37 cellular contexts compared by ENCODE assay signal in the genomic region with DNA sequence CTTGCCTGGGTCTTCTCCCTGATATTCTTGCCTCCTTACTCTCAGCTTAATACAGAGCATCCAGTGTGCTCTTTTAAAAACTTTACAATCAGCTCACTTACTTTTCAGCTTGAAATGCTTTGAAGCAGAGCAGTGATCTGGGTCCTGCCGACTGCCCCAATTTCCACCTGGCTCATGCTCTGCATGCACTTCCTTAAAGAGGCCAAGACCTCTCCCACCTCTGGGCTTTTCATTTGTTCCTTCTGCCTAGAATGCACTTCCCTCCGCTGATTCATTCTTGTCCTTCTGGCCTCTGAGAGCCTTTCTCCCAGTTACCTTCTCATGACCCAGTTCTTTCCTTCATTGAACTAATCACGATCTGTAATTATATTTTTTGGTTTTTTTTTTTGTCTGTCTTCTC. TPM values are rescaled to one million over a fixed set of nuclear protein-coding genes. Genes with fewer than 3 reads are reported as not detected.
A peak's percentile ranks its signal among the peaks of the same experiment; 100 is the strongest.
DNase-seq lines count a peak whose midpoint lies in the region; ATAC-seq and TF ChIP-seq lines count a peak whose summit lies in the region.
"Had no signal": no experiment of that assay in that cellular context is flagged by ENCODE, and none has a peak within 500 bp of the region (broad histone marks: within the 10 kb centered on the region; RNA-seq: fewer than 3 reads in every experiment).

No MANE protein-coding gene starts in this region.

- H3F3A ChIP-seq in PC-9 (ENCODE audit: insufficient read depth, low read depth), result peaks cover 16% of the 10 kb centered on the region; the same call in 1 of the 2 replicates

- H3K4me3 ChIP-seq in mammary epithelial cell (replicated peaks in 1 of 3; ENCODE audit: insufficient read depth in 1 of 3, low read depth in 2 of 3, low read length in 3 of 3), result no peak overlapping the region
- H3K4me3 ChIP-seq in PC-9, result no peak overlapping the region
- H3K4me3 ChIP-seq: BLaER1 treated with 17β-estradiol and CSF1 and Interleukin-3, amounts not matched to agents 10 nM and 100 nM; sigmoid colon had no signal

- H3K79me2 ChIP-seq in mammary epithelial cell (ENCODE audit: insufficient read depth, low read length) (peaks cover 6% of the 10 kb centered on the region), PC-9 (ENCODE audit: low read depth) (peaks cover 13% of the 10 kb centered on the region; the same call in 1 of the 2 replicates)

- BruUV-seq in MCF 10A (replicated peaks; lab: Mats Ljungman, UMichigan) (no TSS peak), mammary epithelial cell (replicated peaks; lab: Mats Ljungman, UMichigan) (no TSS peak), PC-9 (replicated peaks; lab: Mats Ljungman, UMichigan) (no TSS peak)

- no peak for TF ChIP-seq CTCF in MCF 10A (IDR thresholded peaks at IDR 0.05; ENCODE audit: unreplicated experiment)
- TF ChIP-seq CTCF in mammary epithelial cell (conservative IDR thresholded peaks at IDR 0.05 in 1 of 2, IDR thresholded peaks at IDR 0.05 in 1 of 2; ENCODE audit: extremely low read depth in 1 of 2, insufficient read depth in 1 of 2, low read depth in 1 of 2, low read length in 2 of 2), result no peak
- TF ChIP-seq CTCF in PC-9 (conservative IDR thresholded peaks at IDR 0.05), result no peak

- peaks cover 10% of the 10 kb centered on the region for H3K4me1 Mint-ChIP-seq in MCF 10A (ENCODE audit: insufficient read depth, unreplicated experiment)
- H3K4me1 Mint-ChIP-seq in stimulated activated naive B cell treated with anti-CD40 and anti-IgM and Interleukin-4, amounts not matched to agents 10 μg/mL and 1 μg/mL and 100 μg/mL, for 72 hours, result peaks cover 14 to 39% of the 10 kb centered on the region in 2 donors

- 67% methylated on average over 3 of the region's 3 CpGs for WGBS in mammary epithelial cell (ENCODE audit: low coverage, missing lambda C conversion rate)

- no peak overlapping the region for H3K27ac ChIP-seq in mammary epithelial cell (ENCODE audit: insufficient read depth, low read depth, low read length)
- H3K27ac ChIP-seq in PC-9, result peak overlapping the region; percentile 71
- H3K27ac ChIP-seq in epithelial cell of prostate, result peak overlapping the region; percentile 7
- H3K27ac ChIP-seq: BLaER1 treated with 17β-estradiol and CSF1 and Interleukin-3, amounts not matched to agents 10 nM and 100 nM; VCaP had no signal

- peak overlapping the region; percentile 21 for H3K27ac Mint-ChIP-seq in MCF 10A (ENCODE audit: low read depth, unreplicated experiment)
- H3K27ac Mint-ChIP-seq in stimulated activated naive B cell treated with anti-CD40 and anti-IgM and Interleukin-4, amounts not matched to agents 10 μg/mL and 1 μg/mL and 100 μg/mL, for 72 hours, result peak overlapping the region; percentile 71
- H3K27ac Mint-ChIP-seq: activated naive CD4-positive, alpha-beta T cell treated with anti-CD3 and anti-CD28 coated beads, Interleukin-2, amount 10 ng/mL, durations not matched to agents 7 days and 5 days; nephron; type B pancreatic cell had no signal

- H3K36me3 ChIP-seq in mammary epithelial cell (ENCODE audit: insufficient read depth, low read length) (no peaks in the 10 kb centered on the region), PC-9 (ENCODE audit: low read depth) (no peaks in the 10 kb centered on the region)

- peaks cover 4% of the 10 kb centered on the region for H3K4me1 ChIP-seq in mammary epithelial cell (ENCODE audit: insufficient read depth, low read length)
- H3K4me1 ChIP-seq in PC-9 (replicated peaks; ENCODE audit: insufficient read depth), result peaks cover 30% of the 10 kb centered on the region

- H3K9me2 ChIP-seq in PC-9 (ENCODE audit: insufficient read depth), result no peaks in the 10 kb centered on the region

- H4K20me1 ChIP-seq in mammary epithelial cell (ENCODE audit: insufficient read depth, low read length) (no peaks in the 10 kb centered on the region), PC-9 (ENCODE audit: insufficient read depth) (no peaks in the 10 kb centered on the region)

- intact Hi-C loops in MCF 10A (cut with micrococcal nuclease) (loop anchor here (10.0 kb wide), 1 partner anchor 48 kb away; a partner anchor contains a TSS), mammary epithelial cell (cut with micrococcal nuclease) (no loop called here), PC-9 (cut with micrococcal nuclease; ENCODE audit: unreplicated experiment) (no loop called here)

- peaks cover 24% of the 10 kb centered on the region for H3K36me3 Mint-ChIP-seq in MCF 10A (ENCODE audit: insufficient read depth, unreplicated experiment)
- H3K36me3 Mint-ChIP-seq in stimulated activated naive B cell treated with anti-CD40 and anti-IgM and Interleukin-4, amounts not matched to agents 10 μg/mL and 1 μg/mL and 100 μg/mL, for 72 hours, result peaks cover 15 to 20% of the 10 kb centered on the region in 2 donors

- H3K9me3 ChIP-seq in mammary epithelial cell (replicated peaks; ENCODE audit: insufficient read depth, low read length), result no peaks in the 10 kb centered on the region
- H3K9me3 ChIP-seq in PC-9 (ENCODE audit: insufficient read depth, low read depth), result no peaks in the 10 kb centered on the region
- H3K9me3 ChIP-seq: BLaER1 treated with 17β-estradiol and CSF1 and Interleukin-3, amounts not matched to agents 10 nM and 100 nM; sigmoid colon had no signal

- ATAC-seq in stimulated activated naive B cell treated with anti-CD40 and anti-IgM and Interleukin-4, amounts not matched to agents 10 μg/mL and 1 μg/mL and 100 μg/mL, for 72 hours (replicated peaks), result no peak
- no peak for ATAC-seq in esophagus mucosa
- ATAC-seq: left ventricle myocardium superior had no signal

- CTCF ChIA-PET in MCF 10A (lab: Yijun Ruan, JAX), result interaction anchor here (0.6 to 2.3 kb wide), 6 partner anchors 21 to 147 kb away, joined by 3 to 14 read pairs (median 4); a partner anchor contains a TSS
- CTCF ChIA-PET in mammary epithelial cell (lab: Charles Lee; ENCODE audit: low non-redundant PET), result no interaction called here
- CTCF ChIA-PET in PC-9 (lab: Charles Lee), result interaction anchor here (0.6 to 0.7 kb wide), 2 partner anchors 72 to 100 kb away, joined by 3 to 4 read pairs; no protein-coding TSS in a partner anchor

- no peak overlapping the region for H3K9ac ChIP-seq in mammary epithelial cell (ENCODE audit: insufficient read depth, low read length)
- H3K9ac ChIP-seq: BLaER1 treated with 17β-estradiol and CSF1 and Interleukin-3, amounts not matched to agents 10 nM and 100 nM had no signal

- no peak for DNase-seq in MCF 10A (ENCODE audit: unreplicated experiment)
- DNase-seq in mammary epithelial cell, result no peak
- peak in 1 of 2 experiments; percentile 35 for DNase-seq in PC-9
- no peak for DNase-seq in epithelial cell of prostate (ENCODE audit: low read depth, low spot score)
- DNase-seq in stimulated activated naive B cell treated with anti-CD40 and anti-IgM and Interleukin-4, amounts not matched to agents 10 μg/mL and 1 μg/mL and 100 μg/mL, for 72 hours, result no peak
- DNase-seq in NAMALWA (ENCODE audit: low spot score), result no peak
- no peak for DNase-seq in activated effector memory CD4-positive, alpha-beta T cell treated with Interleukin-2 at 50 U/mL for 16 hours
- DNase-seq: activated CD4-positive, alpha-beta T cell treated with anti-CD3 and anti-CD28 coated beads, Interleukin-2, amount 50 U/mL, for 1 hour; activated naive CD4-positive, alpha-beta T cell treated with anti-CD3 and anti-CD28 coated beads, Interleukin-2, amount 10 ng/mL, durations not matched to agents 7 days and 5 days; anterior cingulate cortex; effector CD4-positive, alpha-beta T cell; erythroblast; head of caudate nucleus; islet precursor cell; Karpas-422; left ventricle myocardium superior; midbrain; MV-4-11; NCI-H146; NCI-H2107; NCI-H345; NCI-H69; SHP77 treated with DMSO at 0.1 percent for 48 hours; sigmoid colon; stimulated activated CD4-positive, alpha-beta T cell treated with anti-CD3 and anti-CD28 coated beads, Interleukin-12 subunit alpha, Interleukin-12 subunit beta, amount 100 ng/mL, for 4 hours; stimulated activated CD4-positive, alpha-beta T cell treated with anti-CD3 and anti-CD28 coated beads, Interleukin-2, amount 100 ng/mL, for 48 hours; T-helper 9 cell had no signal

- POLR2A ChIA-PET in MCF 10A (lab: Yijun Ruan, JAX) (interaction anchor here (0.9 to 5.0 kb wide), 6 partner anchors 10 to 79 kb away, joined by 3 to 26 read pairs (median 8); a partner anchor contains a TSS), PC-9 (lab: Charles Lee; ENCODE audit: unreplicated experiment) (interaction anchor here (0.6 kb wide), 2 partner anchors 63 to 202 kb away, joined by 3 to 5 read pairs; no protein-coding TSS in a partner anchor)

- in situ Hi-C loops in mammary epithelial cell (cut with MboI; ENCODE audit: low sequenced_read_pairs in 2 of 2), result no loop called here

- H3K27me3 ChIP-seq in mammary epithelial cell (ENCODE audit: insufficient read depth, low read length) (no peaks in the 10 kb centered on the region), PC-9 (ENCODE audit: insufficient read depth, low read depth) (no peaks in the 10 kb centered on the region)
- H3K27me3 ChIP-seq: BLaER1 treated with 17β-estradiol and CSF1 and Interleukin-3, amounts not matched to agents 10 nM and 100 nM; sigmoid colon had no signal

- H3K4me3 Mint-ChIP-seq in MCF 10A (ENCODE audit: unreplicated experiment), result no peak overlapping the region
- H3K4me3 Mint-ChIP-seq in stimulated activated naive B cell treated with anti-CD40 and anti-IgM and Interleukin-4, amounts not matched to agents 10 μg/mL and 1 μg/mL and 100 μg/mL, for 72 hours, result no peak overlapping the region
- H3K4me3 Mint-ChIP-seq: activated naive CD4-positive, alpha-beta T cell treated with anti-CD3 and anti-CD28 coated beads, Interleukin-2, amount 10 ng/mL, durations not matched to agents 7 days and 5 days; type B pancreatic cell had no signal

- dilution Hi-C loops in mammary epithelial cell (cut with HindIII; ENCODE audit: low sequenced_read_pairs), result no loop called here

- H3K4me2 ChIP-seq in mammary epithelial cell (ENCODE audit: insufficient read depth, low read depth, low read length) (no peak overlapping the region), PC-9 (peak overlapping the region; percentile 29; the same call in 1 of the 2 replicates)
- H3K4me2 ChIP-seq: BLaER1 treated with 17β-estradiol and CSF1 and Interleukin-3, amounts not matched to agents 10 nM and 100 nM had no signal

- H3K9me3 Mint-ChIP-seq in MCF 10A (ENCODE audit: unreplicated experiment), result no peaks in the 10 kb centered on the region
- no peaks in the 10 kb centered on the region for H3K9me3 Mint-ChIP-seq in stimulated activated naive B cell treated with anti-CD40 and anti-IgM and Interleukin-4, amounts not matched to agents 10 μg/mL and 1 μg/mL and 100 μg/mL, for 72 hours
- H3K9me3 Mint-ChIP-seq: activated naive CD4-positive, alpha-beta T cell treated with anti-CD3 and anti-CD28 coated beads, Interleukin-2, amount 10 ng/mL, durations not matched to agents 7 days and 5 days; nephron; type B pancreatic cell had no signal

- H2AFZ ChIP-seq in mammary epithelial cell (ENCODE audit: low read depth, low read length) (no peak overlapping the region), PC-9 (no peak overlapping the region)

- H3K27me3 Mint-ChIP-seq in MCF 10A (ENCODE audit: insufficient read depth, unreplicated experiment), result no peaks in the 10 kb centered on the region
- no peaks in the 10 kb centered on the region for H3K27me3 Mint-ChIP-seq in stimulated activated naive B cell treated with anti-CD40 and anti-IgM and Interleukin-4, amounts not matched to agents 10 μg/mL and 1 μg/mL and 100 μg/mL, for 72 hours
- H3K27me3 Mint-ChIP-seq: activated naive CD4-positive, alpha-beta T cell treated with anti-CD3 and anti-CD28 coated beads, Interleukin-2, amount 10 ng/mL, durations not matched to agents 7 days and 5 days; type B pancreatic cell had no signal

RNA-seq across cellular contexts. Expression of a gene that starts 1.9 kb away (rescaled TPM):
- total RNA-seq in MCF 10A (2022) (45.5 and 50.4 TPM in 2 replicates), mammary epithelial cell (10 to 100 TPM; 41.3 to 82.5 TPM), PC-9 (2021) (44.0 and 50.2 TPM in 2 replicates), esophagus mucosa (53.1 TPM)
- 44.1 TPM for polyA plus RNA-seq in mammary epithelial cell
- polyA minus RNA-seq in mammary epithelial cell, result 18.6 TPM

RNA-seq across cellular contexts. Expression of a gene that starts 37.5 kb away (rescaled TPM):
- total RNA-seq in MCF 10A (2022), result not detected in 2 replicates
- not detected for total RNA-seq in mammary epithelial cell
- not detected for polyA plus RNA-seq in mammary epithelial cell
- not detected for polyA minus RNA-seq in mammary epithelial cell
- total RNA-seq in PC-9 (2021), result not detected in 2 replicates
- total RNA-seq in esophagus mucosa, result not detected
- total RNA-seq: bronchial epithelial cell, fibroblast of villous mesenchyme, osteoblast, pulmonary artery endothelial cell, sigmoid colon had no signal
- polyA plus RNA-seq: AG04450 had no signal

RNA-seq across cellular contexts. Expression of a gene that starts 49.9 kb away (rescaled TPM):
- total RNA-seq in MCF 10A (2022), result 16.3 and 16.9 TPM in 2 replicates
- total RNA-seq in mammary epithelial cell, result 10 to 100 TPM; 13.3 to 14.8 TPM
- polyA plus RNA-seq in mammary epithelial cell, result 4.7 TPM
- 4.8 TPM for polyA minus RNA-seq in mammary epithelial cell
- 12.5 and 17.5 TPM in 2 replicates for total RNA-seq in PC-9 (2021)
- total RNA-seq in esophagus mucosa, result 11.8 TPM
